ENCODE assay signal across 27 cellular contexts in the genomic region with DNA sequence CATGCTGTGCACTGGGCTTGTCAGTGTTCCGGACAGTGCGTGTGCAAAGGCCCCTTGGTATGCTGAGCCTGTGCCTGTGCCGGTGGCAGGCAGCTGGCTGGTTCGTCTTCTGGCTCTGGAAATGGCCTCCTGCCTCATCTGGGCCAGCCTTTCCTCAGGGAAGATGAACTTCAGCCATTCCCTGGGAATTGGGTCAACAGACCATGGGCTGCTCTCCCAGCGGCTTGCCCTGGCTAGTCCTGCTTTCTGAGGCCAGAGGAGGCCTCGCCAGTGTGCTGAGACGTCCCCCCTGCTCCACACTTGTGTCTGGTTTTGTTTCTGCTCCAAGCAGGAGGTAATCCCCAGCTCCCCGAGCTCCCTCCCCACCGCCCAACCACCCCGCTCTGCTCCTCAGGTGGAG. TPM values are rescaled to one million over a fixed set of nuclear protein-coding genes. Genes with fewer than 3 reads are reported as not detected.
"Had no signal": no experiment of that assay in that cellular context is flagged by ENCODE, and none has a peak within 500 bp of the region (broad histone marks: within the 10 kb centered on the region; RNA-seq: fewer than 3 reads in every experiment).

No MANE protein-coding gene starts in this region.

- H3K4me2 ChIP-seq: KMS-11 had no signal

- H3K9me3 ChIP-seq: breast epithelium, Peyer's patch had no signal

- H3K4me1 ChIP-seq: breast epithelium, Peyer's patch had no signal

- H3K4me3 Mint-ChIP-seq: activated CD4-positive, alpha-beta T cell treated with anti-CD3 and anti-CD28 coated beads, Interleukin-2, amount 10 ng/mL, durations not matched to agents 24 days and 14 days; activated CD8-positive, alpha-beta memory T cell treated with anti-CD3 and anti-CD28 coated beads, Interleukin-2, amount 10 ng/mL, durations not matched to agents 7 days and 5 days; activated naive CD4-positive, alpha-beta T cell treated with anti-CD3 and anti-CD28 coated beads, Interleukin-2, amount 50 U/mL, for 24 hours; activated T-cell treated with anti-CD3 and anti-CD28 coated beads, Interleukin-2, amount 50 U/mL, for 24 hours; activated T-helper 1 cell treated with anti-CD3 and anti-CD28 coated beads, Interleukin-12 subunit alpha, Interleukin-12 subunit beta, Interleukin-2, Interleukin-4 antibody, amounts not matched to agents 30 ng/mL and 10 ng/mL and 1 ng/mL, durations not matched to agents 14 hours and 24 hours and 36 hours; T-helper 1 cell treated with Interleukin-12 subunit alpha and Interleukin-12 subunit beta and Interleukin-4 antibody, amounts not matched to agents 30 μg/mL and 1 μg/mL, for 36 hours; WTC11 had no signal

- H3K4me3 ChIP-seq: breast epithelium, Peyer's patch had no signal

- DNase-seq: activated CD4-positive, alpha-beta T cell treated with anti-CD3 and anti-CD28 coated beads for 1 hour; activated CD4-positive, alpha-beta T cell treated with anti-CD3 and anti-CD28 coated beads, Interleukin-2, amount 10 ng/mL, durations not matched to agents 24 days and 14 days; activated CD4-positive, alpha-beta T cell treated with anti-CD3 and anti-CD28 coated beads, Interleukin-2, amount 50 U/mL, for 48 hours; activated CD8-positive, alpha-beta memory T cell treated with anti-CD3 and anti-CD28 coated beads, Interleukin-2, amount 10 ng/mL, durations not matched to agents 7 days and 5 days; activated effector memory CD4-positive, alpha-beta T cell treated with Interleukin-2 at 50 U/mL for 16 hours; activated naive CD4-positive, alpha-beta T cell; activated T-cell treated with anti-CD3 and anti-CD28 coated beads, Interleukin-2, amount 50 U/mL, for 24 hours; aorta; MV-4-11; NCI-H1092 treated with DMSO at 0.1 percent for 48 hours; NCI-H1417 treated with DMSO at 0.1 percent for 48 hours; NCI-H1694; NCI-H2029; NCI-H2107; NCI-H510A treated with DMSO at 0.1 percent for 48 hours; NCI-H69; Peyer's patch; Right ventricle myocardium superior had no signal

- H3K27ac ChIP-seq: breast epithelium, KMS-11, Peyer's patch, RWPE1 had no signal

- ATAC-seq: activated CD8-positive, alpha-beta memory T cell treated with anti-CD3 and anti-CD28 coated beads, Interleukin-2, amount 10 ng/mL, durations not matched to agents 7 days and 5 days; WTC11 had no signal

- H3K27me3 Mint-ChIP-seq: activated naive CD4-positive, alpha-beta T cell treated with anti-CD3 and anti-CD28 coated beads, Interleukin-2, amount 50 U/mL, for 24 hours; activated T-cell treated with anti-CD3 and anti-CD28 coated beads, Interleukin-2, amount 50 U/mL, for 24 hours had no signal

- H3K9ac ChIP-seq: KMS-11 had no signal

- H3K27me3 ChIP-seq: breast epithelium, Peyer's patch had no signal

- H3K27ac Mint-ChIP-seq: activated CD4-positive, alpha-beta T cell treated with anti-CD3 and anti-CD28 coated beads, Interleukin-2, amount 10 ng/mL, durations not matched to agents 24 days and 14 days; activated CD8-positive, alpha-beta memory T cell treated with anti-CD3 and anti-CD28 coated beads, Interleukin-2, amount 10 ng/mL, durations not matched to agents 7 days and 5 days; activated naive CD4-positive, alpha-beta T cell treated with anti-CD3 and anti-CD28 coated beads, Interleukin-2, amount 50 U/mL, for 24 hours; activated T-cell treated with anti-CD3 and anti-CD28 coated beads, Interleukin-2, amount 50 U/mL, for 24 hours; activated T-helper 1 cell treated with anti-CD3 and anti-CD28 coated beads, Interleukin-12 subunit alpha, Interleukin-12 subunit beta, Interleukin-2, Interleukin-4 antibody, amounts not matched to agents 30 ng/mL and 10 ng/mL and 1 ng/mL, durations not matched to agents 14 hours and 24 hours and 36 hours; T-helper 1 cell treated with Interleukin-12 subunit alpha and Interleukin-12 subunit beta and Interleukin-4 antibody, amounts not matched to agents 30 μg/mL and 1 μg/mL, for 36 hours had no signal

- H3K9me3 Mint-ChIP-seq: activated CD4-positive, alpha-beta T cell treated with anti-CD3 and anti-CD28 coated beads, Interleukin-2, amount 10 ng/mL, durations not matched to agents 24 days and 14 days; activated naive CD4-positive, alpha-beta T cell treated with anti-CD3 and anti-CD28 coated beads, Interleukin-2, amount 50 U/mL, for 24 hours; activated T-cell treated with anti-CD3 and anti-CD28 coated beads, Interleukin-2, amount 50 U/mL, for 24 hours; activated T-helper 1 cell treated with anti-CD3 and anti-CD28 coated beads, Interleukin-12 subunit alpha, Interleukin-12 subunit beta, Interleukin-2, Interleukin-4 antibody, amounts not matched to agents 30 ng/mL and 10 ng/mL and 1 ng/mL, durations not matched to agents 14 hours and 24 hours and 36 hours; T-helper 1 cell treated with Interleukin-12 subunit alpha and Interleukin-12 subunit beta and Interleukin-4 antibody, amounts not matched to agents 30 μg/mL and 1 μg/mL, for 36 hours; WTC11 had no signal

- H3K36me3 ChIP-seq: breast epithelium, Peyer's patch had no signal

- H3K36me3 Mint-ChIP-seq: activated CD8-positive, alpha-beta memory T cell treated with anti-CD3 and anti-CD28 coated beads, Interleukin-2, amount 10 ng/mL, durations not matched to agents 7 days and 5 days; activated naive CD4-positive, alpha-beta T cell treated with anti-CD3 and anti-CD28 coated beads, Interleukin-2, amount 50 U/mL, for 24 hours; WTC11 had no signal

RNA-seq across cellular contexts. Expression of a gene that starts 32.6 kb away (rescaled TPM):
- total RNA-seq: activated CD4-positive, alpha-beta T cell treated with anti-CD3 and anti-CD28 coated beads, Interleukin-2, amount 10 ng/mL, durations not matched to agents 24 days and 14 days; activated CD8-positive, alpha-beta memory T cell treated with anti-CD3 and anti-CD28 coated beads, Interleukin-2, amount 10 ng/mL, durations not matched to agents 7 days and 5 days; activated T-helper 1 cell treated with anti-CD3 and anti-CD28 coated beads, Interleukin-12 subunit alpha, Interleukin-12 subunit beta, Interleukin-2, Interleukin-4 antibody, amounts not matched to agents 30 ng/mL and 10 ng/mL and 1 ng/mL, durations not matched to agents 14 hours and 24 hours and 36 hours; aorta; MCF 10A; Right ventricle myocardium superior; SK-MEL-5 had no signal
- polyA plus RNA-seq: aorta had no signal
